Comparison of ENCODE assay signal across 8 cellular contexts in genomic region chrX:79081895-79082512, GRCh38.
DNase-seq lines count a peak whose midpoint lies in the region; ATAC-seq, FAIRE-seq and TF ChIP-seq lines count a peak whose summit lies in the region.

No MANE protein-coding gene starts in this region.

- no peaks in the 10 kb centered on the region for H3K27me3 Mint-ChIP-seq in chondrocyte (ENCODE audit: low read depth)

- intact Hi-C loops in lower lobe of right lung (cut with DNase I) = no loop called here

- no peak overlapping the region for H3K4me3 ChIP-seq in lower lobe of right lung

- H3K27ac ChIP-seq in lower lobe of right lung = no peak overlapping the region

- DNase-seq in G401 (ENCODE audit: low spot score) (peak; percentile 7), SK-MEL-5 (ENCODE audit: low read depth, low spot score) (peak; percentile 44), chondrocyte (ENCODE audit: low spot score) (no peak), lower lobe of right lung (no peak), NCI-H187 treated with DMSO at 0.1 percent for 48 hours (lab: John Stamatoyannopoulos, UW) (no peak)

- in situ Hi-C loops in G401 (cut with HindIII; ENCODE audit: low sequenced_read_pairs) (no loop called here), SK-MEL-5 (cut with HindIII; ENCODE audit: low pct_unique_long_range_greater_than_20kb, low sequenced_read_pairs) (no loop called here)

- no peaks in the 10 kb centered on the region for H3K9me3 Mint-ChIP-seq in chondrocyte (ENCODE audit: low read depth)

- no peak overlapping the region for H3K4me3 Mint-ChIP-seq in chondrocyte (ENCODE audit: unreplicated experiment)

- H3K36me3 ChIP-seq in lower lobe of right lung = no peaks in the 10 kb centered on the region

- ATAC-seq in HG03108 (IDR thresholded peaks at IDR 0.05; ENCODE audit: unreplicated experiment) (peak; percentile 58), lower lobe of right lung (peak in 1 of 2 donors; percentile 65), GM18498 (IDR thresholded peaks at IDR 0.05; ENCODE audit: unreplicated experiment) (no peak)

- no peaks in the 10 kb centered on the region for H3K36me3 Mint-ChIP-seq in chondrocyte (ENCODE audit: low read depth)

- H3K4me1 Mint-ChIP-seq in chondrocyte (ENCODE audit: low read depth) = peaks cover 17% of the 10 kb centered on the region

- no peaks in the 10 kb centered on the region for H3K4me1 ChIP-seq in lower lobe of right lung

- TF ChIP-seq CTCF in chondrocyte (IDR thresholded peaks at IDR 0.05) = peak; percentile 90
- TF ChIP-seq CTCF in lower lobe of right lung (IDR thresholded peaks at IDR 0.05) = peak; percentile 50

- FAIRE-seq in A204.1 (lab: Jason Lieb, UNC) = peak; percentile 95

- no peak overlapping the region for H3K27ac Mint-ChIP-seq in chondrocyte (ENCODE audit: unreplicated experiment)

- no peaks in the 10 kb centered on the region for H3K9me3 ChIP-seq in lower lobe of right lung

- H3K27me3 ChIP-seq in lower lobe of right lung (ENCODE audit: low read depth) = no peaks in the 10 kb centered on the region

Comparison
In these comparisons a context has a peak if more than half of its experiments do, and no peak if none do; other contexts are left out.
1. DNase-seq: peak in G401 (single experiment) and SK-MEL-5 (single experiment); none in chondrocyte (single experiment), lower lobe of right lung (single experiment) and NCI-H187 treated with DMSO at 0.1 percent for 48 hours (single experiment).